ENCODE assay signal across 18 cellular contexts in genomic region chr11:86715611-86716010, GRCh38. TPM values are rescaled to one million over a fixed set of nuclear protein-coding genes. Genes with fewer than 3 reads are reported as not detected.
DNase-seq lines count a peak whose midpoint lies in the region; ATAC-seq and TF ChIP-seq lines count a peak whose summit lies in the region.
"Had no signal": no experiment of that assay in that cellular context is flagged by ENCODE, and none has a peak within 500 bp of the region (broad histone marks: within the 10 kb centered on the region; RNA-seq: fewer than 3 reads in every experiment).

No MANE protein-coding gene starts in this region.

- no peaks in the 10 kb centered on the region for H3K27me3 ChIP-seq in A673 (replicated peaks; ENCODE audit: insufficient read depth, low read depth, low read length, poor library complexity)

- DNase-seq in activated CD4-positive, alpha-beta T cell treated with anti-CD3 and anti-CD28 coated beads, Interleukin-2, amount 10 ng/mL, durations not matched to agents 24 days and 14 days = peak; percentile 22
- DNase-seq in activated CD4-positive, alpha-beta T cell treated with anti-CD3 and anti-CD28 coated beads, Interleukin-2, amount 50 U/mL, for 4 hours = no peak
- DNase-seq in LHCN-M2 (ENCODE audit: low read depth) = peak; percentile 72
- peak; percentile 76 for DNase-seq in myocyte (ENCODE audit: low read depth)
- DNase-seq in WTC11 (ENCODE audit: low spot score) = no peak
- DNase-seq in A673 (ENCODE audit: low spot score) = no peak
- DNase-seq: AML-193; Calu3; CD4-positive, alpha-beta T cell; DMS79 treated with DMSO at 0.1 percent for 48 hours; GF-D8; HFFc6; KBM-7 had no signal

- TF ChIP-seq CTCF in WTC11 (IDR thresholded peaks at IDR 0.05) (no peak), A673 (conservative IDR thresholded peaks at IDR 0.05; ENCODE audit: low read depth, low read length) (no peak)

- H3K4me1 Mint-ChIP-seq in activated CD4-positive, alpha-beta T cell treated with anti-CD3 and anti-CD28 coated beads, Interleukin-2, amount 10 ng/mL, durations not matched to agents 24 days and 14 days = no peaks in the 10 kb centered on the region
- no peaks in the 10 kb centered on the region for H3K4me1 Mint-ChIP-seq in WTC11
- H3K4me1 Mint-ChIP-seq: IgD-negative memory B cell had no signal

- no peak overlapping the region for H3K27ac Mint-ChIP-seq in activated CD4-positive, alpha-beta T cell treated with anti-CD3 and anti-CD28 coated beads, Interleukin-2, amount 10 ng/mL, durations not matched to agents 24 days and 14 days
- H3K27ac Mint-ChIP-seq in WTC11 = no peak overlapping the region
- H3K27ac Mint-ChIP-seq: CD4-positive, alpha-beta T cell; HFFc6; IgD-negative memory B cell had no signal

- H3K4me1 ChIP-seq in A673 (ENCODE audit: insufficient read depth, low read length, poor library complexity, severe bottlenecking) = peaks cover 9% of the 10 kb centered on the region

- no peaks in the 10 kb centered on the region for H3K36me3 ChIP-seq in A673 (ENCODE audit: insufficient read depth, low read length, poor library complexity, severe bottlenecking)

- no peak overlapping the region for H3K4me3 Mint-ChIP-seq in activated CD4-positive, alpha-beta T cell treated with anti-CD3 and anti-CD28 coated beads, Interleukin-2, amount 10 ng/mL, durations not matched to agents 24 days and 14 days
- H3K4me3 Mint-ChIP-seq in WTC11 = no peak overlapping the region
- H3K4me3 Mint-ChIP-seq: CD4-positive, alpha-beta T cell; HFFc6; IgD-negative memory B cell had no signal

- intact Hi-C loops in activated CD4-positive, alpha-beta T cell treated with anti-CD3 and anti-CD28 coated beads, Interleukin-2, amount 10 ng/mL, durations not matched to agents 24 days and 14 days (cut with micrococcal nuclease) = no loop called here
- intact Hi-C loops in A673 (cut with micrococcal nuclease; ENCODE audit: unreplicated experiment) = no loop called here

- H3K9me3 ChIP-seq in A673 (ENCODE audit: low read depth, low read length, poor library complexity, severe bottlenecking) = no peaks in the 10 kb centered on the region

- peaks cover 6% of the 10 kb centered on the region for H3K27me3 Mint-ChIP-seq in activated CD4-positive, alpha-beta T cell treated with anti-CD3 and anti-CD28 coated beads, Interleukin-2, amount 10 ng/mL, durations not matched to agents 24 days and 14 days
- no peaks in the 10 kb centered on the region for H3K27me3 Mint-ChIP-seq in WTC11 (ENCODE audit: low read depth)

- POLR2A ChIA-PET in WTC11 (lab: Charles Lee) = no interaction called here
- POLR2A ChIA-PET in A673 (lab: Charles Lee; ENCODE audit: low non-redundant PET) = no interaction called here

- CTCF ChIA-PET in WTC11 (lab: Charles Lee) = no interaction called here
- CTCF ChIA-PET in A673 (lab: Charles Lee) = no interaction called here

- no peak overlapping the region for H3K27ac ChIP-seq in A673 (ENCODE audit: low read depth, low read length, poor library complexity, severe bottlenecking)
- H3K27ac ChIP-seq: C4-2B had no signal

- no peaks in the 10 kb centered on the region for H3K36me3 Mint-ChIP-seq in activated CD4-positive, alpha-beta T cell treated with anti-CD3 and anti-CD28 coated beads, Interleukin-2, amount 10 ng/mL, durations not matched to agents 24 days and 14 days (ENCODE audit: low read depth)
- no peaks in the 10 kb centered on the region for H3K36me3 Mint-ChIP-seq in WTC11
- H3K36me3 Mint-ChIP-seq: IgD-negative memory B cell had no signal

- no TSS peak for BruUV-seq in A673 (replicated peaks; lab: Mats Ljungman, UMichigan)

- no peak for ATAC-seq in WTC11
- ATAC-seq in GM21367 (IDR thresholded peaks at IDR 0.05; ENCODE audit: unreplicated experiment) = no peak
- ATAC-seq: HCT116 had no signal

- no peak overlapping the region for H3K4me3 ChIP-seq in A673 (ENCODE audit: low read depth, low read length, poor library complexity, severe bottlenecking)

- H3K9me3 Mint-ChIP-seq in activated CD4-positive, alpha-beta T cell treated with anti-CD3 and anti-CD28 coated beads, Interleukin-2, amount 10 ng/mL, durations not matched to agents 24 days and 14 days = peaks cover 8% of the 10 kb centered on the region
- peaks cover 3% of the 10 kb centered on the region for H3K9me3 Mint-ChIP-seq in WTC11
- H3K9me3 Mint-ChIP-seq: CD4-positive, alpha-beta T cell; HFFc6 had no signal

TF ChIP-seq in WTC11, 78 proteins besides CTCF, POLR2A, EP300 and RAD21:
- TF ChIP-seq KAT7 (CRISPR knock-in tag; IDR thresholded peaks at IDR 0.05; ENCODE audit: borderline replicate concordance) (no peak), ATF3 (CRISPR knock-in tag; conservative IDR thresholded peaks at IDR 0.05) (no peak), PRDM15 (CRISPR knock-in tag; IDR thresholded peaks at IDR 0.05) (no peak), IRF2 (CRISPR knock-in tag; IDR thresholded peaks at IDR 0.05; ENCODE audit: borderline replicate concordance, low read depth) (no peak), ZNF512 (CRISPR knock-in tag; IDR thresholded peaks at IDR 0.05; ENCODE audit: borderline replicate concordance) (no peak), NFE2L1 (CRISPR knock-in tag; IDR thresholded peaks at IDR 0.05) (no peak), ZNF416 (CRISPR knock-in tag; IDR thresholded peaks at IDR 0.05) (no peak), NR2C2 (CRISPR knock-in tag; IDR thresholded peaks at IDR 0.05) (no peak)

RNA-seq across cellular contexts. Expression of gene ME3, which starts 43.2 kb away (rescaled TPM):
- total RNA-seq in activated CD4-positive, alpha-beta T cell treated with anti-CD3 and anti-CD28 coated beads, Interleukin-2, amount 10 ng/mL, durations not matched to agents 24 days and 14 days = 12.2 and 12.9 TPM in 2 replicates
- 17.3 and 22.1 TPM in 2 replicates for total RNA-seq in LHCN-M2 (2014; rRNA removed)
- 18.5 TPM for polyA plus RNA-seq in LHCN-M2 (2012)
- 15.0 and 18.9 TPM in 2 replicates for total RNA-seq in myocyte
- polyA plus RNA-seq in myocyte (2012) = 18.5 TPM
- 1.2 to 3.1 TPM (median 1.8 TPM) in 3 replicates for total RNA-seq in WTC11 (2021)
- 6.9 and 7.6 TPM in 2 replicates for total RNA-seq in A673 (2021)
- total RNA-seq: H4 had no signal
- polyA plus RNA-seq: IgD-negative memory B cell had no signal

Comparison
In these comparisons a context has a peak if more than half of its experiments do, and no peak if none do; other contexts are left out.
1. DNase-seq: peak in activated CD4-positive, alpha-beta T cell treated with anti-CD3 and anti-CD28 coated beads, Interleukin-2, amount 10 ng/mL, durations not matched to agents 24 days and 14 days (single experiment), LHCN-M2 (single experiment) and myocyte (single experiment); none in activated CD4-positive, alpha-beta T cell treated with anti-CD3 and anti-CD28 coated beads, Interleukin-2, amount 50 U/mL, for 4 hours (0 of 2), WTC11 (single experiment) and A673 (single experiment).